ENCODE assay signal across 8 cellular contexts in the genomic region with DNA sequence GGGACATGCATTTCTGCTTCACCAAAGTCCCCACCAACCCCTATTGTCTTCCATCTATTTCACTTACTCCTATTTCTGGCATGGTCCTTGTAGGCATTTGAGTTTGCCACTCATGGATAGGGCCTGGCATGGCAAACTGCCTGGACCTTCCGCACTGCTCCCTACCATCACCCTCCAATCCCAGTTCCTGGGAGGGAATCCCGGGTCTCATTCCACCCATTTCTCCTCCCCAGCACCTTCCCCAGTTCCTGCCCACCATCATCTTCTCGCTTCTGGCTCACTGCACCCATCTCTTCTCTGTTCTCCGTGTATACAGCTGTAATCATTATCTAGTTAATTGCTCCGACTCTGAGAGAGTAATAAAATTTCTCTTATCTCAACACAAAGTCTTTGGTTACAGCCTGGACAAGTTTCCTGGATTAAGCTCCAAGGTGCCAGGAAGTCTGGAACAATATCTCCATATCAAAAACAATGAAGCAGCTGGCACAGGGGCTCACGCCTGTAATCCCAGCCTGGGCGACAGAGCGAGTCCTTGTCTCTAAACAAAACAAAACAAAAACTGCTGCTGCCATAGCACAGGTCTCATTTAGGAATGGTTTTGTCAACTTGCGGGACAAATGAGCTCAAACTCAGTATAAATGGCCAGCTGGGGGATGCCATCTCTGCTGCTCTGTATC. TPM values are rescaled to one million over a fixed set of nuclear protein-coding genes. Genes with fewer than 3 reads are reported as not detected.
DNase-seq lines count a peak whose midpoint lies in the region; ATAC-seq, FAIRE-seq and TF ChIP-seq lines count a peak whose summit lies in the region.

No MANE protein-coding gene starts in this region.

- H3K79me2 ChIP-seq in SK-N-SH (ENCODE audit: insufficient read depth): no peaks in the 10 kb centered on the region

- H2AFZ ChIP-seq in SK-N-SH (ENCODE audit: low read depth): no peak overlapping the region

- DNase-seq in SK-N-SH (no peak), SJCRH30 (peak; percentile 94 to 96), kidney glomerular epithelial cell (lab: John Stamatoyannopoulos, UW) (peak; percentile 25), upper lobe of right lung (no peak), HTR-8/SVneo (ENCODE audit: insufficient read length, low spot score) (no peak), NCI-H128 (lab: John Stamatoyannopoulos, UW; ENCODE audit: unreplicated experiment) (no peak)

- TF ChIP-seq RAD21 in SK-N-SH (IDR thresholded peaks at IDR 0.05; ENCODE audit: low read length): no peak

- ATAC-seq in SK-N-SH treated with all-trans-retinoic acid at 6 μM for 48 hours (peak; percentile 12; the same call in 2 of the 3 replicates), upper lobe of right lung (peak; percentile 38), HG02571 (IDR thresholded peaks at IDR 0.05; ENCODE audit: unreplicated experiment) (no peak)

- no peak for TF ChIP-seq EP300 in SK-N-SH (IDR thresholded peaks at IDR 0.05; ENCODE audit: borderline replicate concordance in 1 of 2, low read depth in 1 of 2, low read length in 1 of 2)

- H3K9me3 ChIP-seq in SK-N-SH (no peaks in the 10 kb centered on the region), SJCRH30 (replicated peaks) (no peaks in the 10 kb centered on the region), upper lobe of right lung (no peaks in the 10 kb centered on the region)

- H4K20me1 ChIP-seq in SK-N-SH (ENCODE audit: insufficient read depth): no peaks in the 10 kb centered on the region

- TF ChIP-seq CTCF in SK-N-SH (IDR thresholded peaks at IDR 0.05) (no peak), upper lobe of right lung (IDR thresholded peaks at IDR 0.05) (no peak)

- no peaks in the 10 kb centered on the region for H3K9me2 ChIP-seq in SK-N-SH

- H3K9ac ChIP-seq in SK-N-SH: no peak overlapping the region

- WGBS in SK-N-SH (ENCODE audit: low lambda C conversion rate): 74% methylated on average over 9 of the region's 9 CpGs

- H3K4me2 ChIP-seq in SK-N-SH: no peak overlapping the region

- H3K4me3 ChIP-seq in SK-N-SH (ENCODE audit: low read depth in 2 of 2, low read length in 1 of 2) (no peak overlapping the region), SJCRH30 (no peak overlapping the region), upper lobe of right lung (no peak overlapping the region)

- peak overlapping the region in 1 of 2 experiments; percentile 24; a peak in 1 of 4 replicates for H3K27ac ChIP-seq in SK-N-SH (ENCODE audit: low read depth in 2 of 2, low read length in 1 of 2)
- H3K27ac ChIP-seq in SJCRH30: peak overlapping the region; percentile 67
- peak overlapping the region; percentile 70 for H3K27ac ChIP-seq in upper lobe of right lung

- no peak for FAIRE-seq in HTR-8/SVneo (lab: Jason Lieb, UNC)

- CTCF ChIA-PET in SK-N-SH (lab: Yijun Ruan, JAX): interaction anchor here (0.6 to 6.2 kb wide), 8 partner anchors 20 to 996 kb away, joined by 3 to 63 read pairs (median 4); a partner anchor contains a TSS

- intact Hi-C loops in upper lobe of right lung (cut with DNase I): loop anchor here (5.0 kb wide), 1 partner anchor 42 kb away; no protein-coding TSS in a partner anchor

- H3K4me1 ChIP-seq in SK-N-SH (ENCODE audit: control insufficient read depth in 1 of 2, insufficient read depth in 2 of 2, low read depth in 1 of 2, low read length in 1 of 2) (peaks cover 4 to 5% of the 10 kb centered on the region in 2 experiments; a peak in 2 of 4 replicates), SJCRH30 (peaks cover 25% of the 10 kb centered on the region), upper lobe of right lung (peaks cover 3% of the 10 kb centered on the region)

- H3K27me3 ChIP-seq in SK-N-SH (ENCODE audit: insufficient read depth) (no peaks in the 10 kb centered on the region), SJCRH30 (no peaks in the 10 kb centered on the region), upper lobe of right lung (no peaks in the 10 kb centered on the region)

- peaks cover 6% of the 10 kb centered on the region for H3F3A ChIP-seq in SK-N-SH (replicated peaks; ENCODE audit: insufficient read depth)

- POLR2A ChIA-PET in SK-N-SH (lab: Yijun Ruan, JAX): interaction anchor here (0.9 to 1.1 kb wide), 2 partner anchors 41 kb away, joined by 3 to 6 read pairs; no protein-coding TSS in a partner anchor

- H3K36me3 ChIP-seq in SK-N-SH (replicated peaks in 1 of 2; ENCODE audit: control insufficient read depth in 1 of 2, insufficient read depth in 2 of 2, low read length in 1 of 2): peaks cover 0 to 4% of the 10 kb centered on the region in 2 experiments
- H3K36me3 ChIP-seq in SJCRH30: no peaks in the 10 kb centered on the region
- H3K36me3 ChIP-seq in upper lobe of right lung: peaks cover 9% of the 10 kb centered on the region

TF ChIP-seq in SK-N-SH treated with all-trans-retinoic acid at 6 μM for 48 hours, 23 proteins besides CTCF, POLR2A, EP300 and RAD21:
- TF ChIP-seq TCF4 (CRISPR knock-in tag; IDR thresholded peaks at IDR 0.05; ENCODE audit: borderline replicate concordance): peak; percentile 12; the same call in 1 of the 2 replicates
- no peak for TF ChIP-seq ZFP30 (CRISPR knock-in tag; IDR thresholded peaks at IDR 0.05)
- TF ChIP-seq ARNTL (CRISPR knock-in tag; IDR thresholded peaks at IDR 0.05; ENCODE audit: borderline replicate concordance, low read depth): no peak
- TF ChIP-seq ZNF565 (CRISPR knock-in tag; conservative IDR thresholded peaks at IDR 0.05; ENCODE audit: low read depth): no peak
- 0 out of 2 replicates have a peak, but pooled peaks have one; percentile 8 for TF ChIP-seq ISL1 (CRISPR knock-in tag; IDR thresholded peaks at IDR 0.05)
- TF ChIP-seq SNAI2 (CRISPR knock-in tag; IDR thresholded peaks at IDR 0.05): no peak
- TF ChIP-seq CSDC2 (CRISPR knock-in tag; IDR thresholded peaks at IDR 0.05): no peak
TF ChIP-seq in SK-N-SH treated with all-trans-retinoic acid at 6 μM for 48 hours: peak in this region for 2.

TF ChIP-seq in SK-N-SH, 30 proteins besides CTCF, POLR2A, EP300 and RAD21 (continues in another document):
- TF ChIP-seq JUND (IDR thresholded peaks at IDR 0.05) (no peak), RFX5 (IDR thresholded peaks at IDR 0.05; ENCODE audit: low read length) (no peak), NFIC (IDR thresholded peaks at IDR 0.05; ENCODE audit: borderline replicate concordance) (no peak), EZH2phosphoT487 (IDR thresholded peaks at IDR 0.05; ENCODE audit: borderline replicate concordance, low read depth) (no peak), FOXJ3 (CRISPR knock-in tag; IDR thresholded peaks at IDR 0.05) (no peak), FOXM1 (IDR thresholded peaks at IDR 0.05; ENCODE audit: low read depth) (no peak), TAF1 (IDR thresholded peaks at IDR 0.05; ENCODE audit: borderline replicate concordance, low read depth, low read length) (no peak), SIN3A (IDR thresholded peaks at IDR 0.05; ENCODE audit: borderline replicate concordance, low read depth, low read length) (no peak), ELF1 (IDR thresholded peaks at IDR 0.05) (no peak), CHD2 (IDR thresholded peaks at IDR 0.05; ENCODE audit: low read length, partially characterized antibody) (no peak), YY1 (IDR thresholded peaks at IDR 0.05; ENCODE audit: low read depth) (no peak), RXRA (IDR thresholded peaks at IDR 0.05; ENCODE audit: borderline replicate concordance, low read depth) (no peak), GATA2 (CRISPR knock-in tag; IDR thresholded peaks at IDR 0.05) (no peak)
- TF ChIP-seq, protein P1, sequence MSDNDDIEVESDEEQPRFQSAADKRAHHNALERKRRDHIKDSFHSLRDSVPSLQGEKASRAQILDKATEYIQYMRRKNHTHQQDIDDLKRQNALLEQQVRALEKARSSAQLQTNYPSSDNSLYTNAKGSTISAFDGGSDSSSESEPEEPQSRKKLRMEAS (IDR thresholded peaks at IDR 0.05; ENCODE audit: low read depth): no peak
- TF ChIP-seq, protein P2, sequence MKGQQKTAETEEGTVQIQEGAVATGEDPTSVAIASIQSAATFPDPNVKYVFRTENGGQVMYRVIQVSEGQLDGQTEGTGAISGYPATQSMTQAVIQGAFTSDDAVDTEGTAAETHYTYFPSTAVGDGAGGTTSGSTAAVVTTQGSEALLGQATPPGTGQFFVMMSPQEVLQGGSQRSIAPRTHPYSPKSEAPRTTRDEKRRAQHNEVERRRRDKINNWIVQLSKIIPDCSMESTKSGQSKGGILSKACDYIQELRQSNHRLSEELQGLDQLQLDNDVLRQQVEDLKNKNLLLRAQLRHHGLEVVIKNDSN (IDR thresholded peaks at IDR 0.05; ENCODE audit: borderline replicate concordance, low read depth): no peak

RNA-seq across cellular contexts. Expression of a gene that starts 17.0 kb away (rescaled TPM):
- not detected in 2 replicates for polyA plus RNA-seq in SK-N-SH (2012; rRNA removed)
- not detected in 2 replicates for polyA plus RNA-seq in SK-N-SH (2012; cell fraction: cytosol; rRNA removed)
- polyA plus RNA-seq in SK-N-SH (2012; cell fraction: nucleus; rRNA removed): not detected in 2 replicates
- 0.61 TPM in 1 of 2 replicates, not detected in the other for total RNA-seq in SJCRH30 (2014; rRNA removed; shearing (Covaris generic))
- 79.4 TPM for total RNA-seq in upper lobe of right lung

RNA-seq across cellular contexts. Expression of a gene that starts 29.4 kb away (rescaled TPM):
- polyA plus RNA-seq in SK-N-SH (2012; rRNA removed): 999 and 1,027 TPM in 2 replicates
- polyA plus RNA-seq in SK-N-SH (2012; cell fraction: cytosol; rRNA removed): 704 and 867 TPM in 2 replicates
- polyA plus RNA-seq in SK-N-SH (2012; cell fraction: nucleus; rRNA removed): 330 and 555 TPM in 2 replicates
- 339 and 397 TPM in 2 replicates for total RNA-seq in SJCRH30 (2014; rRNA removed; shearing (Covaris generic))
- total RNA-seq in upper lobe of right lung: 582 TPM

RNA-seq across cellular contexts. Expression of a gene that starts 45.2 kb away (rescaled TPM):
- polyA plus RNA-seq in SK-N-SH (2012; rRNA removed): 1.5 and 1.9 TPM in 2 replicates
- polyA plus RNA-seq in SK-N-SH (2012; cell fraction: cytosol; rRNA removed): 1.1 and 1.4 TPM in 2 replicates
- polyA plus RNA-seq in SK-N-SH (2012; cell fraction: nucleus; rRNA removed): 2.4 and 6.0 TPM in 2 replicates
- 4.1 and 5.2 TPM in 2 replicates for total RNA-seq in SJCRH30 (2014; rRNA removed; shearing (Covaris generic))
- total RNA-seq in upper lobe of right lung: 6.4 TPM

RNA-seq across cellular contexts. Expression of a gene that starts 45.7 kb away (rescaled TPM):
- 25.4 and 35.8 TPM in 2 replicates for polyA plus RNA-seq in SK-N-SH (2012; rRNA removed)
- polyA plus RNA-seq in SK-N-SH (2012; cell fraction: cytosol; rRNA removed): 51.1 and 63.3 TPM in 2 replicates
- polyA plus RNA-seq in SK-N-SH (2012; cell fraction: nucleus; rRNA removed): 9.7 and 21.3 TPM in 2 replicates
- total RNA-seq in SJCRH30 (2014; rRNA removed; shearing (Covaris generic)): 182 and 210 TPM in 2 replicates
- 41.2 TPM for total RNA-seq in upper lobe of right lung

RNA-seq across cellular contexts. Expression of a gene that starts 54.0 kb away (rescaled TPM):
- 566 and 712 TPM in 2 replicates for polyA plus RNA-seq in SK-N-SH (2012; rRNA removed)
- polyA plus RNA-seq in SK-N-SH (2012; cell fraction: cytosol; rRNA removed): 448 and 578 TPM in 2 replicates
- 348 and 359 TPM in 2 replicates for polyA plus RNA-seq in SK-N-SH (2012; cell fraction: nucleus; rRNA removed)
- 212 and 217 TPM in 2 replicates for total RNA-seq in SJCRH30 (2014; rRNA removed; shearing (Covaris generic))
- total RNA-seq in upper lobe of right lung: 82.2 TPM

Comparison
In these comparisons a context has a peak if more than half of its experiments do, and no peak if none do; other contexts are left out.
1. DNase-seq: peak in SJCRH30 (2 of 2) and kidney glomerular epithelial cell (single experiment); none in SK-N-SH (single experiment), upper lobe of right lung (single experiment), HTR-8/SVneo (single experiment) and NCI-H128 (single experiment).
2. RNA of a gene that starts 17.0 kb away (total RNA-seq): 79.4 TPM in upper lobe of right lung (single experiment); 0.61 TPM in SJCRH30; every median in the first group is over 10 times any median in the second.